In the genomic region with DNA sequence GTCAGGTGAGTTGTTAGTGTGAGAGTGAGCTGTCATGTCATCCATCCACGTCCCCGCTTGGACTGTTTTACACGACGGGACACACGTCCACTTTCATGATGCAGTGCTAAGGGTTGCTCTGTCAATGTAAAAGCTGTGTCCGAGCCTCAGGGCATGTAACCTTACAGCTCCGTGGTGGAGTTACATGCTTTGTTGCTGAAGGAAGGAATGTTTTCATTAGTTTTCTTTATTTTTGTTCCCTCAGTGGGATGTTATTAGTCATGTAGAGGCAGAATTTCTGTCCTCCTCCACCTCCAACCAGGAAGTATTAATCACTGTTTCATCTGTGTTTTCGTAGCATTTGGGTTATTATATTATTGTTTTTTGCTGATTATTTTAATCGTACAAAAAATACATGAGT, we compare ENCODE assay signal across 24 cellular contexts.
"Had no signal": no experiment of that assay in that cellular context is flagged by ENCODE, and none has a peak within 500 bp of the region (broad histone marks: within the 10 kb centered on the region; RNA-seq: fewer than 3 reads in every experiment).

No MANE protein-coding gene starts in this region.

- H3K4me3 ChIP-seq: body of pancreas, heart left ventricle, left ventricle myocardium inferior, right atrium auricular region, spleen, tibial nerve had no signal

- H3K27ac Mint-ChIP-seq: activated naive CD4-positive, alpha-beta T cell treated with anti-CD3 and anti-CD28 coated beads for 36 hours; activated naive CD8-positive, alpha-beta T cell treated with anti-CD3 and anti-CD28 coated beads for 36 hours; activated T-helper 1 cell treated with anti-CD3 and anti-CD28 coated beads, Interleukin-12 subunit alpha, Interleukin-12 subunit beta, Interleukin-2, Interleukin-4 antibody, amounts not matched to agents 30 ng/mL and 10 ng/mL and 1 ng/mL, durations not matched to agents 14 hours and 24 hours and 36 hours; naive thymus-derived CD8-positive, alpha-beta T cell; T-helper 2 cell treated with Interferon-gamma antibody and Interleukin-4, amounts not matched to agents 5 μg/mL and 100 μg/mL, for 36 hours had no signal

- H3K27me3 Mint-ChIP-seq: activated naive CD8-positive, alpha-beta T cell treated with anti-CD3 and anti-CD28 coated beads for 36 hours; naive thymus-derived CD8-positive, alpha-beta T cell had no signal

- H3K9me3 Mint-ChIP-seq: activated naive CD4-positive, alpha-beta T cell treated with anti-CD3 and anti-CD28 coated beads for 36 hours; activated naive CD8-positive, alpha-beta T cell treated with anti-CD3 and anti-CD28 coated beads for 36 hours; activated T-helper 1 cell treated with anti-CD3 and anti-CD28 coated beads, Interleukin-12 subunit alpha, Interleukin-12 subunit beta, Interleukin-2, Interleukin-4 antibody, amounts not matched to agents 30 ng/mL and 10 ng/mL and 1 ng/mL, durations not matched to agents 14 hours and 24 hours and 36 hours had no signal

- H3K4me1 ChIP-seq: body of pancreas, foreskin keratinocyte, heart left ventricle, left ventricle myocardium inferior, right atrium auricular region, spleen, tibial nerve had no signal

- H3K36me3 Mint-ChIP-seq: activated naive CD8-positive, alpha-beta T cell treated with anti-CD3 and anti-CD28 coated beads for 36 hours; naive thymus-derived CD8-positive, alpha-beta T cell had no signal

- DNase-seq: activated CD4-positive, alpha-beta T cell treated with anti-CD3 and anti-CD28 coated beads for 48 hours; activated CD4-positive, alpha-beta T cell treated with anti-CD3 and anti-CD28 coated beads, Interleukin-2, amount 50 U/mL, for 48 hours; activated CD8-positive, alpha-beta memory T cell treated with anti-CD3 and anti-CD28 coated beads, Interleukin-2, amount 50 U/mL, for 4 hours; activated effector memory CD4-positive, alpha-beta T cell treated with anti-CD3 and anti-CD28 coated beads, Interleukin-2, amount 50 U/mL, for 16 hours; activated naive CD4-positive, alpha-beta T cell treated with anti-CD3 and anti-CD28 coated beads for 36 hours; activated naive CD8-positive, alpha-beta T cell treated with anti-CD3 and anti-CD28 coated beads for 36 hours; activated T-cell treated with anti-CD3 and anti-CD28 coated beads, Interleukin-2, amount 50 U/mL, for 1 hour; amniotic stem cell; body of pancreas; foreskin keratinocyte; heart left ventricle; left ventricle myocardium inferior; midbrain; naive thymus-derived CD8-positive, alpha-beta T cell; spleen; stimulated activated naive CD4-positive, alpha-beta T cell treated with Interleukin-2 at 50 U/mL for 16 hours; T-helper 1 cell had no signal

- H3K36me3 ChIP-seq: heart left ventricle, left ventricle myocardium inferior, right atrium auricular region, spleen, tibial nerve had no signal

- H3K4me3 Mint-ChIP-seq: activated naive CD4-positive, alpha-beta T cell treated with anti-CD3 and anti-CD28 coated beads for 36 hours; activated naive CD8-positive, alpha-beta T cell treated with anti-CD3 and anti-CD28 coated beads for 36 hours; activated T-helper 1 cell treated with anti-CD3 and anti-CD28 coated beads, Interleukin-12 subunit alpha, Interleukin-12 subunit beta, Interleukin-2, Interleukin-4 antibody, amounts not matched to agents 30 ng/mL and 10 ng/mL and 1 ng/mL, durations not matched to agents 14 hours and 24 hours and 36 hours; naive thymus-derived CD8-positive, alpha-beta T cell; T-helper 2 cell treated with Interferon-gamma antibody and Interleukin-4, amounts not matched to agents 5 μg/mL and 100 μg/mL, for 36 hours had no signal

- ATAC-seq: activated CD4-positive, CD25-positive, alpha-beta regulatory T cell treated with anti-CD3 and anti-CD28 coated beads, Interleukin-2, amount 50 U/mL, for 24 hours; body of pancreas; esophagus mucosa; foreskin keratinocyte; heart left ventricle; naive thymus-derived CD8-positive, alpha-beta T cell had no signal

- H3K4me1 Mint-ChIP-seq: activated naive CD8-positive, alpha-beta T cell treated with anti-CD3 and anti-CD28 coated beads for 36 hours; naive thymus-derived CD8-positive, alpha-beta T cell had no signal

- H3K9me3 ChIP-seq: body of pancreas, heart left ventricle had no signal

- H3K27ac ChIP-seq: body of pancreas, foreskin keratinocyte, heart left ventricle, left ventricle myocardium inferior, right atrium auricular region, spleen, tibial nerve, VCaP had no signal

- H3K27me3 ChIP-seq: body of pancreas, foreskin keratinocyte, heart left ventricle, right atrium auricular region, spleen, tibial nerve had no signal
